In the genomic region with DNA sequence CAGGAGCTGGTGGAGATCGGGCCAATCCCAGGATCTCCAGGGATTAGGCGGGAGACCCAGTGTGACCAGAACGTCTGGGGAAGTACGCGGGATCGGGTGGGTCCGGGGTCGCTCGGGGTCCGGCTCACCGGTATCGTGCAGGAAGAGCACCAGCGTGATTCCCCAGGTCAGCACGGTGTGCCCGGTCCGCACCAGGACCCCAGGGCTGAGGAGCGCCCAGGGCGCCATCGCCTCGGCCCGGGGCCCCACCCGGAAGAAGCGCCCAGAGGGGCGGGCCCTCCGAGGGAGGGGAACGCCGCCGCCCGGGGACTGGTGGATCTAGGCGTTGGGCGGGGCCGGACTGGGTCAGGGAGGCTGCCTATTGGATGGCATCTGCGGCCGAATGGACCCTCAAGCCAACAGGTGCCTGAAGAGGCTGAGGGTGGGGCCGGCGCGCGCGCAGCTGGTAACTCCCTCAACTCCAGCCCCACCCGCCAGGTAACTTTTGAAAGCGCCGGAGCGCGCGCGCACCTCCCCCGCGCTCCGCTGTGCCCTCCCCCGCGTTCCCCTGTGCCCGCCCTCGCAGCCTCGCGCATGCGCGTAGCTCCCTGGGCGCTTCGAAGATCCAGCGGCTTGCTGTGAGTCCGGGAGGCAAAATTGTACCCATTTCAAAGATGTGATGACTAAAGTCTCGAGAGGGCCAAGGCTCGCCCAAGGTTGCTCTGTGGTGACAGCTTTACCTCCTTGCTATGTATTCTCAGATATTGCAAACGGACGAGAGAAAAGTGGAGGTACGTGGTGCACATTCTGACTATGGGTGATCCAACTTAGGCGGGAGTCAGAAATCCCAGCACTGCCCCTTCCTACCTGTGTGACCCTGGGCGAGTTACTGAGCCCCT, we compare ENCODE assay signal across 8 cellular contexts. TPM values are rescaled to one million over a fixed set of nuclear protein-coding genes. Genes with fewer than 3 reads are reported as not detected.
DNase-seq lines count a peak whose midpoint lies in the region; ATAC-seq and TF ChIP-seq lines count a peak whose summit lies in the region.

A gene with protein sequence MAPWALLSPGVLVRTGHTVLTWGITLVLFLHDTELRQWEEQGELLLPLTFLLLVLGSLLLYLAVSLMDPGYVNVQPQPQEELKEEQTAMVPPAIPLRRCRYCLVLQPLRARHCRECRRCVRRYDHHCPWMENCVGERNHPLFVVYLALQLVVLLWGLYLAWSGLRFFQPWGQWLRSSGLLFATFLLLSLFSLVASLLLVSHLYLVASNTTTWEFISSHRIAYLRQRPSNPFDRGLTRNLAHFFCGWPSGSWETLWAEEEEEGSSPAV (minus strand): TSS at position 262 of the 878 bp plus-strand sequence. CDS start 34 bp downstream, at position 228.

- TF ChIP-seq POLR2A in transverse colon (IDR thresholded peaks at IDR 0.05) = peak; percentile 96

- H3K79me2 ChIP-seq in trophoblast cell (ENCODE audit: control insufficient read depth, insufficient read depth, low read length, poor library complexity) = peaks cover 4% of the 10 kb centered on the region

- H2AFZ ChIP-seq in trophoblast cell (ENCODE audit: insufficient read depth, low read length, poor library complexity) = peak within 1 kb of the TSS; percentile 50

- in situ Hi-C loops in transverse colon (cut with MboI; ENCODE audit: low pct_ligation_motif_present in 1 of 4, low pct_unique_long_range_greater_than_20kb in 1 of 4, low sequenced_read_pairs in 3 of 4) = no loop called here

- intact Hi-C loops in cardiac septum (cut with DNase I) (no loop called here), transverse colon (cut with DNase I; ENCODE audit: low total_unique reads) (no loop called here)

- H3K4ac ChIP-seq in trophoblast cell (ENCODE audit: low read depth, low read length) = peak within 1 kb of the TSS; percentile 39

- peak; percentile 96 for ATAC-seq in HG02798 (IDR thresholded peaks at IDR 0.05; ENCODE audit: poor library complexity, unreplicated experiment)

- TF ChIP-seq CTCF in GM12875 (IDR thresholded peaks at IDR 0.05; ENCODE audit: borderline replicate concordance, insufficient read depth, low read depth, low read length) (no peak), transverse colon (IDR thresholded peaks at IDR 0.05) (no peak)

- no peak for TF ChIP-seq EP300 in transverse colon (IDR thresholded peaks at IDR 0.05; ENCODE audit: low read depth)

- peaks cover 9% of the 10 kb centered on the region for H3K4me1 ChIP-seq in adipocyte (ENCODE audit: control insufficient read depth, insufficient read depth, low read length)
- H3K4me1 ChIP-seq in trophoblast cell (ENCODE audit: control insufficient read depth in 1 of 2, insufficient read depth in 2 of 2, low read length in 2 of 2) = peaks cover 12 to 16% of the 10 kb centered on the region in 2 experiments
- H3K4me1 ChIP-seq in transverse colon = peaks cover 0 to 17% (median 14%) of the 10 kb centered on the region in 4 donors

- H3K27me3 ChIP-seq in adipocyte (replicated peaks; ENCODE audit: control insufficient read depth, insufficient read depth, low read length) = no peaks in the 10 kb centered on the region
- H3K27me3 ChIP-seq in trophoblast cell (ENCODE audit: insufficient read depth, low read length) = no peaks in the 10 kb centered on the region
- H3K27me3 ChIP-seq in transverse colon = no peaks in the 10 kb centered on the region

- WGBS in trophoblast cell (ENCODE audit: extremely low coverage, insufficient coverage, insufficient read length) = no CpG with 5 or more reads among the region's 68 CpGs
- WGBS in transverse colon (ENCODE audit: low coverage in 1 of 2), 2 donors = 0 to 2% methylated on average over 5 to 59 of the region's 68 CpGs

- peak within 1 kb of the TSS; percentile 67 for H4K91ac ChIP-seq in trophoblast cell (ENCODE audit: low read depth, low read length)

- H3K36me3 ChIP-seq in adipocyte (ENCODE audit: control insufficient read depth, insufficient read depth, low read length, severe bottlenecking) (no peaks in the 10 kb centered on the region), trophoblast cell (ENCODE audit: control insufficient read depth in 1 of 2, insufficient read depth in 2 of 2, low read length in 2 of 2) (peaks cover 24 to 28% of the 10 kb centered on the region in 2 experiments), transverse colon (no peaks in the 10 kb centered on the region)

- H4K8ac ChIP-seq in trophoblast cell (ENCODE audit: low read depth, low read length) = peak within 1 kb of the TSS; percentile 91

- H4K12ac ChIP-seq in trophoblast cell (ENCODE audit: low read depth, low read length) = peak within 1 kb of the TSS; percentile 60

- H2BK5ac ChIP-seq in trophoblast cell (ENCODE audit: low read depth, low read length, poor library complexity) = peak within 1 kb of the TSS; percentile 13

- peaks cover 9% of the 10 kb centered on the region for H3K79me1 ChIP-seq in trophoblast cell (ENCODE audit: low read length)

- no peak within 1 kb of the TSS for H3K23ac ChIP-seq in trophoblast cell (ENCODE audit: low read length)

- peak within 1 kb of the TSS; percentile 71 for H3K14ac ChIP-seq in trophoblast cell (ENCODE audit: low read length)

- DNase-seq in NCI-H1436 (lab: John Stamatoyannopoulos, UW) = peak; percentile 98
- peak; percentile 98 for DNase-seq in T follicular helper cell (ENCODE audit: low read depth)
- peak; percentile 93 for DNase-seq in adipocyte (ENCODE audit: low read depth)
- DNase-seq in cardiac septum (ENCODE audit: low spot score) = peak; percentile 98
- peak; percentile 99 for DNase-seq in trophoblast cell
- DNase-seq in transverse colon = peak; percentile 100

- peak within 1 kb of the TSS; percentile 72 for H3K4me2 ChIP-seq in trophoblast cell (ENCODE audit: low read length)

- H3K9me3 ChIP-seq in adipocyte (ENCODE audit: control insufficient read depth, low read length) (no peaks in the 10 kb centered on the region), trophoblast cell (ENCODE audit: insufficient read depth, low read depth, low read length) (peaks cover 2% of the 10 kb centered on the region), transverse colon (no peaks in the 10 kb centered on the region)

- H3K27ac ChIP-seq in trophoblast cell (ENCODE audit: low read depth, low read length) (no peak within 1 kb of the TSS), transverse colon (peak within 1 kb of the TSS; percentile 73 to 88 (median 88))

- H3K18ac ChIP-seq in trophoblast cell (ENCODE audit: low read length) = peak within 1 kb of the TSS; percentile 55

- peak within 1 kb of the TSS; percentile 97 for H3K4me3 ChIP-seq in GM12875 (ENCODE audit: low read depth, low read length)
- peak within 1 kb of the TSS; percentile 88 for H3K4me3 ChIP-seq in adipocyte (ENCODE audit: low read length)
- H3K4me3 ChIP-seq in trophoblast cell (ENCODE audit: low read depth, low read length) = peak within 1 kb of the TSS; percentile 87
- peak within 1 kb of the TSS; percentile 64 to 90 (median 73) for H3K4me3 ChIP-seq in transverse colon

- no peak within 1 kb of the TSS for H2BK12ac ChIP-seq in trophoblast cell (ENCODE audit: low read length)

- peak within 1 kb of the TSS; percentile 86 for H3K9ac ChIP-seq in adipocyte (ENCODE audit: low read length)
- peak within 1 kb of the TSS; percentile 77 for H3K9ac ChIP-seq in trophoblast cell (ENCODE audit: low read length)

- peak within 1 kb of the TSS; percentile 81 for H2AK5ac ChIP-seq in trophoblast cell (ENCODE audit: low read length)

- peak within 1 kb of the TSS; percentile 8 for H2BK120ac ChIP-seq in trophoblast cell (ENCODE audit: insufficient read depth, low read length, poor library complexity)

RNA-seq across cellular contexts. Expression of the gene that starts here (rescaled TPM):
- 7.4 TPM for total RNA-seq in cardiac septum
- polyA plus RNA-seq in trophoblast cell (2013) = 35.3 and 35.7 TPM in 2 replicates
- 100 to 1,000 TPM in 2 of 4 donors, 10 to 100 TPM in 2; 35.6 to 190 (median 123) TPM for total RNA-seq in transverse colon
